Comparison of ENCODE assay signal across 29 cellular contexts in the genomic region with DNA sequence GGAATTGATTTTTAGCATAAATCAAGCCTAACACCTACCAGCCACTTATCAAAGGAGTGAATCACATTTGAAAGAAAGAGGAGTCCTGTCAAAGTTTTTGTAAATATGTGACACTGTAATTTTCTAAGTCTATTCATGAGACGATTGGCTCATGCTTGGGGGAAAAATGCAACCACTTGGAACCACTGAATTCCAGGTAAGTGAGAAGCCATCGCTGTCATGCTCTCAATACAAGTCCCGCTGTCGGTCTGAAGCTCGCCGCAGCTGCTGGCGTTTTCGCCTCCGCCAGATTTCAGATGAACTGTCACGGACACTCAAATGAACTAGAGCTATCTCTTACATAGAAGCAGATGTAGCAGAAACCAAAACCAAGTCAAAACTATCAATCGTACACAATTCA.
"Had no signal": no experiment of that assay in that cellular context is flagged by ENCODE, and none has a peak within 500 bp of the region (broad histone marks: within the 10 kb centered on the region; RNA-seq: fewer than 3 reads in every experiment).

No MANE protein-coding gene starts in this region.

- DNase-seq: activated B cell treated with CpG ODN at 0.5 μM for 24 hours; activated CD4-positive, alpha-beta memory T cell treated with anti-CD3 and anti-CD28 coated beads, Interleukin-2, amount 10 ng/mL, durations not matched to agents 7 days and 5 days; activated CD4-positive, alpha-beta T cell treated with anti-CD3 and anti-CD28 coated beads, Interleukin-2, amount 10 ng/mL, durations not matched to agents 24 days and 14 days; activated effector memory CD4-positive, alpha-beta T cell treated with Interleukin-2 at 50 U/mL for 16 hours; activated gamma-delta T cell treated with Interleukin-2 at 50 U/mL for 16 hours; activated naive CD4-positive, alpha-beta T cell treated with anti-CD3 and anti-CD28 coated beads, Interleukin-2, amount 50 U/mL, for 16 hours; activated naive CD4-positive, alpha-beta T cell treated with Interleukin-2 at 50 U/mL for 16 hours; activated T-cell treated with anti-CD3 and anti-CD28 coated beads, Interleukin-2, amount 50 U/mL, for 4 hours; amniotic stem cell; anterior cingulate cortex; body of pancreas; caudate nucleus; colonic mucosa; dorsolateral prefrontal cortex; effector memory CD4-positive, alpha-beta T cell; endodermal cell; erythroblast; esophagus squamous epithelium; foreskin melanocyte; heart right ventricle; SW 1271; T-helper 1 cell; T-helper 17 cell; T1000; WERI-Rb-1 had no signal

- H3K9me3 ChIP-seq: body of pancreas, colonic mucosa, esophagus squamous epithelium, gastroesophageal sphincter, heart right ventricle had no signal

- H3K4me3 Mint-ChIP-seq: activated B cell treated with CpG ODN at 0.5 μM for 24 hours; activated CD4-positive, alpha-beta memory T cell treated with anti-CD3 and anti-CD28 coated beads, Interleukin-2, amount 10 ng/mL, durations not matched to agents 7 days and 5 days; activated CD4-positive, alpha-beta T cell treated with anti-CD3 and anti-CD28 coated beads, Interleukin-2, amount 10 ng/mL, durations not matched to agents 24 days and 14 days; activated naive CD8-positive, alpha-beta T cell; activated T-cell treated with anti-CD3 and anti-CD28 coated beads, Interleukin-2, amount 50 U/mL, for 4 hours; activated T-helper 17 cell treated with anti-CD3 and anti-CD28 coated beads, Interleukin-2, amount 50 U/mL, for 72 hours; endodermal cell; T-helper 17 cell; T-helper 2 cell treated with Interferon-gamma antibody and Interleukin-4, amounts not matched to agents 5 μg/mL and 100 μg/mL, for 36 hours had no signal

- H3K27me3 ChIP-seq: body of pancreas, colonic mucosa, esophagus squamous epithelium, gastroesophageal sphincter, heart right ventricle had no signal

- H3K27me3 Mint-ChIP-seq: activated B cell treated with CpG ODN at 0.5 μM for 24 hours; activated CD4-positive, alpha-beta memory T cell treated with anti-CD3 and anti-CD28 coated beads, Interleukin-2, amount 10 ng/mL, durations not matched to agents 7 days and 5 days; activated CD4-positive, alpha-beta T cell treated with anti-CD3 and anti-CD28 coated beads, Interleukin-2, amount 10 ng/mL, durations not matched to agents 24 days and 14 days had no signal

- H3K27ac Mint-ChIP-seq: activated B cell treated with CpG ODN at 0.5 μM for 24 hours; activated CD4-positive, alpha-beta memory T cell treated with anti-CD3 and anti-CD28 coated beads, Interleukin-2, amount 10 ng/mL, durations not matched to agents 7 days and 5 days; activated CD4-positive, alpha-beta T cell treated with anti-CD3 and anti-CD28 coated beads, Interleukin-2, amount 10 ng/mL, durations not matched to agents 24 days and 14 days; activated naive CD8-positive, alpha-beta T cell; activated T-helper 17 cell treated with anti-CD3 and anti-CD28 coated beads, Interleukin-2, amount 50 U/mL, for 72 hours; endodermal cell; T-helper 17 cell; T-helper 2 cell treated with Interferon-gamma antibody and Interleukin-4, amounts not matched to agents 5 μg/mL and 100 μg/mL, for 36 hours had no signal

- H3K4me1 ChIP-seq: body of pancreas, colonic mucosa, esophagus squamous epithelium had no signal

- H3K9me3 Mint-ChIP-seq: activated B cell treated with CpG ODN at 0.5 μM for 24 hours; activated CD4-positive, alpha-beta memory T cell treated with anti-CD3 and anti-CD28 coated beads, Interleukin-2, amount 10 ng/mL, durations not matched to agents 7 days and 5 days; activated CD4-positive, alpha-beta T cell treated with anti-CD3 and anti-CD28 coated beads, Interleukin-2, amount 10 ng/mL, durations not matched to agents 24 days and 14 days; activated T-cell treated with anti-CD3 and anti-CD28 coated beads, Interleukin-2, amount 50 U/mL, for 4 hours; activated T-helper 17 cell treated with anti-CD3 and anti-CD28 coated beads, Interleukin-2, amount 50 U/mL, for 72 hours; endodermal cell; T-helper 2 cell treated with Interferon-gamma antibody and Interleukin-4, amounts not matched to agents 5 μg/mL and 100 μg/mL, for 36 hours had no signal

- H3K36me3 ChIP-seq: colonic mucosa, esophagus squamous epithelium, gastroesophageal sphincter, heart right ventricle, WERI-Rb-1 had no signal

- H3K4me1 Mint-ChIP-seq: activated B cell treated with CpG ODN at 0.5 μM for 24 hours; activated CD4-positive, alpha-beta memory T cell treated with anti-CD3 and anti-CD28 coated beads, Interleukin-2, amount 10 ng/mL, durations not matched to agents 7 days and 5 days; activated CD4-positive, alpha-beta T cell treated with anti-CD3 and anti-CD28 coated beads, Interleukin-2, amount 10 ng/mL, durations not matched to agents 24 days and 14 days; activated T-helper 17 cell treated with anti-CD3 and anti-CD28 coated beads, Interleukin-2, amount 50 U/mL, for 72 hours; T-helper 17 cell had no signal

- H3K36me3 Mint-ChIP-seq: activated naive CD8-positive, alpha-beta T cell had no signal

- H3K4me3 ChIP-seq: body of pancreas, colonic mucosa, dorsolateral prefrontal cortex, esophagus squamous epithelium, gastroesophageal sphincter, heart right ventricle had no signal

- H3K27ac ChIP-seq: body of pancreas, colonic mucosa, dorsolateral prefrontal cortex, esophagus squamous epithelium, gastroesophageal sphincter, heart right ventricle had no signal
